In genomic region chr2:27377618-27378095, GRCh38 we compare ENCODE assay signal across 16 cellular contexts. TPM values are rescaled to one million over a fixed set of nuclear protein-coding genes. Genes with fewer than 3 reads are reported as not detected.
A peak's percentile ranks its signal among the peaks of the same experiment; 100 is the strongest.
DNase-seq lines count a peak whose midpoint lies in the region; ATAC-seq, FAIRE-seq and TF ChIP-seq lines count a peak whose summit lies in the region.
"Had no signal": no experiment of that assay in that cellular context is flagged by ENCODE, and none has a peak within 500 bp of the region (broad histone marks: within the 10 kb centered on the region; RNA-seq: fewer than 3 reads in every experiment).

No MANE protein-coding gene starts in this region.

- WGBS in mammary epithelial cell (ENCODE audit: low coverage, missing lambda C conversion rate) = 87% methylated on average over 18 of the region's 18 CpGs
- whole genome bisulfite sequencing in GM23248 (ENCODE audit: low coverage in 1 of 2, low lambda C conversion rate in 2 of 2, missing lambda C conversion rate in 2 of 2), 2 experiments = 91 to 94% methylated on average over 18 of the region's 18 CpGs
- 94% methylated on average over 18 of the region's 18 CpGs for WGBS in GM12878 (ENCODE audit: insufficient coverage, insufficient replicate concordance, low lambda C conversion rate, missing lambda C conversion rate)

- no peaks in the 10 kb centered on the region for H3K9me3 ChIP-seq in mammary epithelial cell (replicated peaks; ENCODE audit: insufficient read depth, low read length)
- H3K9me3 ChIP-seq in GM23248 (ENCODE audit: low read depth) = no peaks in the 10 kb centered on the region
- H3K9me3 ChIP-seq in GM12878 (replicated peaks; ENCODE audit: control insufficient read depth, insufficient read depth, low read length) = no peaks in the 10 kb centered on the region
- H3K9me3 ChIP-seq: gastroesophageal sphincter, upper lobe of right lung had no signal

- POLR2A ChIA-PET in MCF 10A (lab: Yijun Ruan, JAX) (interaction anchor here (0.7 to 5.6 kb wide), 3 partner anchors 7 to 56 kb away, joined by 3 to 114 read pairs (median 52); partner anchors contain the start of genes EIF2B4, MPV17 and SNX17), GM12878 (lab: Charles Lee) (no interaction called here)

- TF ChIP-seq CTCF in MCF 10A (IDR thresholded peaks at IDR 0.05; ENCODE audit: unreplicated experiment) = no peak
- TF ChIP-seq CTCF in mammary epithelial cell (conservative IDR thresholded peaks at IDR 0.05 in 1 of 2, IDR thresholded peaks at IDR 0.05 in 1 of 2; ENCODE audit: extremely low read depth in 1 of 2, insufficient read depth in 1 of 2, low read depth in 1 of 2, low read length in 2 of 2) = no peak
- TF ChIP-seq CTCF in GM12878 (IDR thresholded peaks at IDR 0.05 in 2 of 3, conservative IDR thresholded peaks at IDR 0.05 in 1 of 3; ENCODE audit: control insufficient read depth in 2 of 3, extremely low read depth in 1 of 3, insufficient read depth in 1 of 3, low read depth in 3 of 3, low read length in 3 of 3) = no peak

- SMC1A ChIA-PET in GM12878 (lab: Charles Lee; ENCODE audit: uncharacterized antibody, unreplicated experiment) = no interaction called here

- RAD21 ChIA-PET in GM12878 (lab: Charles Lee; ENCODE audit: unreplicated experiment) = no interaction called here

- no peaks in the 10 kb centered on the region for H3K9me2 ChIP-seq in GM23248 (ENCODE audit: insufficient read depth)

- peaks cover 27% of the 10 kb centered on the region for H3F3A ChIP-seq in GM23248 (ENCODE audit: insufficient read depth)

- BruUV-seq in MCF 10A (replicated peaks; lab: Mats Ljungman, UMichigan) (no TSS peak), mammary epithelial cell (replicated peaks; lab: Mats Ljungman, UMichigan) (no TSS peak), GM12878 (replicated peaks; lab: Mats Ljungman, UMichigan) (no TSS peak)

- H4K20me1 ChIP-seq in mammary epithelial cell (ENCODE audit: insufficient read depth, low read length) (no peaks in the 10 kb centered on the region), GM23248 (ENCODE audit: insufficient read depth) (no peaks in the 10 kb centered on the region), GM12878 (ENCODE audit: control insufficient read depth, insufficient read depth) (no peaks in the 10 kb centered on the region; the same call in 1 of the 2 replicates)

- CTCF ChIA-PET in MCF 10A (lab: Yijun Ruan, JAX) (interaction anchor here (0.6 to 2.9 kb wide), 2 partner anchors 56 to 365 kb away, joined by 3 to 14 read pairs; partner anchors contain the start of gene MPV17), mammary epithelial cell (lab: Charles Lee; ENCODE audit: low non-redundant PET) (no interaction called here), GM12878 (lab: Yijun Ruan, JAX) (interaction anchor here (0.8 kb wide), 1 partner anchor 85 kb away, joined by 3 read pairs; no protein-coding TSS in a partner anchor)

- in situ Hi-C loops in mammary epithelial cell (cut with MboI; ENCODE audit: low sequenced_read_pairs in 2 of 2) (no loop called here), GM23248 (cut with MboI) (no loop called here), GM12878 (cut with MboI) (no loop called here)

- no peak for TF ChIP-seq EP300 in GM12878 (IDR thresholded peaks at IDR 0.05; ENCODE audit: borderline replicate concordance in 1 of 2, control insufficient read depth in 1 of 2, low read depth in 2 of 2, low read length in 2 of 2)

- H3K79me2 ChIP-seq in mammary epithelial cell (ENCODE audit: insufficient read depth, low read length) (peaks cover 46% of the 10 kb centered on the region), GM23248 (ENCODE audit: insufficient read depth) (peaks cover 65% of the 10 kb centered on the region), GM12878 (ENCODE audit: control insufficient read depth, insufficient read depth, low read length) (peaks cover 20% of the 10 kb centered on the region)

- H3K4me1 ChIP-seq in mammary epithelial cell (ENCODE audit: insufficient read depth, low read length) (peaks cover 24% of the 10 kb centered on the region), GM23248 (ENCODE audit: insufficient read depth) (peaks cover 8% of the 10 kb centered on the region), GM12878 (ENCODE audit: control insufficient read depth, insufficient read depth, low read length) (peaks cover 9% of the 10 kb centered on the region; the same call in 1 of the 2 replicates)

- H3K27ac Mint-ChIP-seq in MCF 10A (ENCODE audit: low read depth, unreplicated experiment) = peak overlapping the region; percentile 63
- H3K27ac Mint-ChIP-seq in stimulated activated memory B cell treated with anti-CD40 and anti-IgM and Interleukin-4, amounts not matched to agents 10 μg/mL and 1 μg/mL and 100 μg/mL, for 72 hours = peak overlapping the region; percentile 38
- H3K27ac Mint-ChIP-seq: activated CD8-positive, alpha-beta memory T cell treated with anti-CD3 and anti-CD28 coated beads, Interleukin-2, amount 10 ng/mL, durations not matched to agents 7 days and 5 days; memory B cell had no signal

- no peak for TF ChIP-seq RAD21 in GM12878 (IDR thresholded peaks at IDR 0.05; ENCODE audit: insufficient read depth, low read depth, low read length)

- H3K36me3 ChIP-seq in mammary epithelial cell (ENCODE audit: insufficient read depth, low read length) (peaks cover 34% of the 10 kb centered on the region), GM23248 (ENCODE audit: low read depth) (peaks cover 17% of the 10 kb centered on the region), GM12878 (ENCODE audit: control insufficient read depth in 2 of 2, insufficient read depth in 2 of 2, low read length in 1 of 2) (peaks cover 32 to 41% of the 10 kb centered on the region in 2 experiments)

- DNase-seq in MCF 10A (ENCODE audit: unreplicated experiment) (no peak), mammary epithelial cell (no peak), GM23248 (no peak), GM12878 (ENCODE audit: low read depth, low spot score) (no peak)
- DNase-seq: activated CD8-positive, alpha-beta memory T cell treated with anti-CD3 and anti-CD28 coated beads, Interleukin-2, amount 10 ng/mL, durations not matched to agents 7 days and 5 days; activated naive CD4-positive, alpha-beta T cell treated with anti-CD3 and anti-CD28 coated beads, Interleukin-2, amount 50 U/mL, for 16 hours; NCI-H1105; NCI-H446 treated with DMSO at 0.1 percent for 48 hours had no signal

- no peaks in the 10 kb centered on the region for H3K27me3 Mint-ChIP-seq in MCF 10A (ENCODE audit: insufficient read depth, unreplicated experiment)
- H3K27me3 Mint-ChIP-seq in stimulated activated memory B cell treated with anti-CD40 and anti-IgM and Interleukin-4, amounts not matched to agents 10 μg/mL and 1 μg/mL and 100 μg/mL, for 72 hours = no peaks in the 10 kb centered on the region
- H3K27me3 Mint-ChIP-seq: activated CD8-positive, alpha-beta memory T cell treated with anti-CD3 and anti-CD28 coated beads, Interleukin-2, amount 10 ng/mL, durations not matched to agents 7 days and 5 days; memory B cell had no signal

- H3K27ac ChIP-seq in mammary epithelial cell (ENCODE audit: insufficient read depth, low read depth, low read length) (no peak overlapping the region), GM23248 (0 out of 2 replicates have a peak overlapping the region, but pooled peaks have one; percentile 4), GM12878 (ENCODE audit: control insufficient read depth, insufficient read depth) (no peak overlapping the region)
- H3K27ac ChIP-seq: upper lobe of right lung had no signal

- intact Hi-C loops in MCF 10A (cut with micrococcal nuclease) (no loop called here), mammary epithelial cell (cut with micrococcal nuclease) (no loop called here), GM12878 (cut with micrococcal nuclease; ENCODE audit: unreplicated experiment) (no loop called here)

- FAIRE-seq in GM12878 (lab: Jason Lieb, UNC) = no peak

- H3K9me3 Mint-ChIP-seq in MCF 10A (ENCODE audit: unreplicated experiment) = no peaks in the 10 kb centered on the region
- no peaks in the 10 kb centered on the region for H3K9me3 Mint-ChIP-seq in stimulated activated memory B cell treated with anti-CD40 and anti-IgM and Interleukin-4, amounts not matched to agents 10 μg/mL and 1 μg/mL and 100 μg/mL, for 72 hours
- H3K9me3 Mint-ChIP-seq: memory B cell had no signal

- H3K9ac ChIP-seq in mammary epithelial cell (ENCODE audit: insufficient read depth, low read length) (no peak overlapping the region), GM23248 (no peak overlapping the region), GM12878 (ENCODE audit: control insufficient read depth, insufficient read depth, low read length) (no peak overlapping the region)

- H3K4me3 Mint-ChIP-seq in MCF 10A (ENCODE audit: unreplicated experiment) = no peak overlapping the region
- no peak overlapping the region for H3K4me3 Mint-ChIP-seq in stimulated activated memory B cell treated with anti-CD40 and anti-IgM and Interleukin-4, amounts not matched to agents 10 μg/mL and 1 μg/mL and 100 μg/mL, for 72 hours
- H3K4me3 Mint-ChIP-seq: activated CD8-positive, alpha-beta memory T cell treated with anti-CD3 and anti-CD28 coated beads, Interleukin-2, amount 10 ng/mL, durations not matched to agents 7 days and 5 days; memory B cell had no signal

- no peaks in the 10 kb centered on the region for H3K27me3 ChIP-seq in mammary epithelial cell (ENCODE audit: insufficient read depth, low read length)
- H3K27me3 ChIP-seq in GM23248 (replicated peaks; ENCODE audit: insufficient read depth) = no peaks in the 10 kb centered on the region
- H3K27me3 ChIP-seq in GM12878 (replicated peaks in 1 of 2; ENCODE audit: control insufficient read depth in 2 of 2, insufficient read depth in 2 of 2, low read length in 1 of 2) = no peaks in the 10 kb centered on the region
- H3K27me3 ChIP-seq: gastroesophageal sphincter, upper lobe of right lung had no signal

- peaks cover 84% of the 10 kb centered on the region for H3K36me3 Mint-ChIP-seq in MCF 10A (ENCODE audit: insufficient read depth, unreplicated experiment)
- peaks cover 64% of the 10 kb centered on the region for H3K36me3 Mint-ChIP-seq in stimulated activated memory B cell treated with anti-CD40 and anti-IgM and Interleukin-4, amounts not matched to agents 10 μg/mL and 1 μg/mL and 100 μg/mL, for 72 hours

- no peak for ATAC-seq in GM12878
- no peak for ATAC-seq in stimulated activated memory B cell treated with anti-CD40 and anti-IgM and Interleukin-4, amounts not matched to agents 10 μg/mL and 1 μg/mL and 100 μg/mL, for 72 hours
- ATAC-seq in GM19035 (IDR thresholded peaks at IDR 0.05; ENCODE audit: unreplicated experiment) = no peak
- ATAC-seq in GM18861 (IDR thresholded peaks at IDR 0.05; ENCODE audit: unreplicated experiment) = no peak
- no peak for ATAC-seq in HG03159 (IDR thresholded peaks at IDR 0.05; ENCODE audit: unreplicated experiment)
- ATAC-seq: activated CD8-positive, alpha-beta memory T cell treated with anti-CD3 and anti-CD28 coated beads, Interleukin-2, amount 10 ng/mL, durations not matched to agents 7 days and 5 days; gastroesophageal sphincter; upper lobe of right lung had no signal

- dilution Hi-C loops in mammary epithelial cell (cut with HindIII; ENCODE audit: low sequenced_read_pairs) = no loop called here

- peaks cover 18% of the 10 kb centered on the region for H3K4me1 Mint-ChIP-seq in MCF 10A (ENCODE audit: insufficient read depth, unreplicated experiment)
- peaks cover 44% of the 10 kb centered on the region for H3K4me1 Mint-ChIP-seq in stimulated activated memory B cell treated with anti-CD40 and anti-IgM and Interleukin-4, amounts not matched to agents 10 μg/mL and 1 μg/mL and 100 μg/mL, for 72 hours

- no peak overlapping the region for H3K4me3 ChIP-seq in mammary epithelial cell (replicated peaks in 1 of 3; ENCODE audit: insufficient read depth in 1 of 3, low read depth in 2 of 3, low read length in 3 of 3)
- H3K4me3 ChIP-seq in GM23248 = no peak overlapping the region
- no peak overlapping the region for H3K4me3 ChIP-seq in GM12878
- H3K4me3 ChIP-seq: gastroesophageal sphincter, SK-N-MC, upper lobe of right lung had no signal

- H3K4me2 ChIP-seq in mammary epithelial cell (ENCODE audit: insufficient read depth, low read depth, low read length) (no peak overlapping the region), GM23248 (ENCODE audit: unreplicated experiment) (no peak overlapping the region), GM12878 (ENCODE audit: control insufficient read depth, insufficient read depth) (no peak overlapping the region)

- TF ChIP-seq POLR2A in GM12878 (IDR thresholded peaks at IDR 0.05; ENCODE audit: low read depth, low read length) = peak; percentile 15; the same call in 1 of the 2 replicates

- H2AFZ ChIP-seq in mammary epithelial cell (ENCODE audit: low read depth, low read length) = no peak overlapping the region
- H2AFZ ChIP-seq in GM23248 = no peak overlapping the region
- H2AFZ ChIP-seq in GM12878 (ENCODE audit: control insufficient read depth, low read depth, low read length) = no peak overlapping the region

RNA-seq across cellular contexts. Expression of gene ZNF513, which starts 2.9 kb away (rescaled TPM):
- 14.8 and 16.2 TPM in 2 replicates for total RNA-seq in MCF 10A (2022)
- total RNA-seq in mammary epithelial cell = 10 to 100 TPM; 10.2 to 14.9 TPM
- polyA plus RNA-seq in mammary epithelial cell = 8.4 TPM
- 19.8 TPM for polyA minus RNA-seq in mammary epithelial cell
- 6.7 and 9.5 TPM in 2 replicates for total RNA-seq in GM23248 (2014; rRNA removed; shearing (Covaris generic))
- polyA plus RNA-seq in GM23248 (2016; fragmentation: Nextera tagmentation; extraction: Ambion mirVana) = 6.0 and 6.6 TPM in 2 replicates
- 6.1 and 8.9 TPM in 2 replicates for total RNA-seq in GM12878 (2013; cell fraction: nucleolus; rRNA removed)
- 8.3 and 9.3 TPM in 2 replicates for total RNA-seq in GM12878 (2014; rRNA removed)
- 6.4 and 7.8 TPM in 2 replicates for total RNA-seq in GM12878 (2014; rRNA removed; fragmentation: Illumina TruSeq; extraction: Trizol)
- total RNA-seq in GM12878 (2021) = 12.6 and 13.3 TPM in 2 replicates
- 4.1 TPM for polyA plus RNA-seq in GM12878 (2011; ENCODE audit: low read depth)
- 3.8 and 6.8 TPM in 2 replicates for polyA plus RNA-seq in GM12878 (2011; rRNA removed)
- polyA plus RNA-seq in GM12878 (2011; cell fraction: cytosol; rRNA removed) = 10.8 and 19.0 TPM in 2 replicates
- polyA plus RNA-seq in GM12878 (2011; cell fraction: nucleus; rRNA removed) = 36.5 and 39.8 TPM in 2 replicates
- polyA plus RNA-seq in GM12878 (2012) = 8.3 and 11.2 TPM in 2 replicates
- polyA plus RNA-seq in GM12878 (2014; fragmentation: Illumina TruSeq; extraction: Trizol) = 1.3 and 4.3 TPM in 2 replicates
- under 1 TPM; 0.06 to 0.18 TPM for polyA plus RNA-seq in GM12878 (2014; fragmentation: Nextera tagmentation; extraction: Ambion mirVana)
- polyA plus RNA-seq in GM12878 (2014; rRNA removed) = 16.4 and 17.0 TPM in 2 replicates
- 1 to 10 TPM; 3.5 TPM for polyA plus RNA-seq in GM12878 (2016; fragmentation: Nextera tagmentation; extraction: Ambion mirVana)
- 3.1 and 6.0 TPM in 2 replicates for polyA minus RNA-seq in GM12878 (2011; rRNA and poly(A)+ RNA removed)
- 2.2 and 2.5 TPM in 2 replicates for polyA minus RNA-seq in GM12878 (2011; cell fraction: cytosol; rRNA and poly(A)+ RNA removed)
- 4.7 and 9.3 TPM in 2 replicates for polyA minus RNA-seq in GM12878 (2011; cell fraction: nucleus; rRNA and poly(A)+ RNA removed)

RNA-seq across cellular contexts. Expression of gene SNX17, which starts 7.2 kb away (rescaled TPM):
- 101 and 125 TPM in 2 replicates for total RNA-seq in MCF 10A (2022)
- 10 to 100 TPM; 86.0 to 87.5 TPM for total RNA-seq in mammary epithelial cell
- polyA plus RNA-seq in mammary epithelial cell = 96.5 TPM
- 123 TPM for polyA minus RNA-seq in mammary epithelial cell
- 163 and 193 TPM in 2 replicates for total RNA-seq in GM23248 (2014; rRNA removed; shearing (Covaris generic))
- polyA plus RNA-seq in GM23248 (2016; fragmentation: Nextera tagmentation; extraction: Ambion mirVana) = 173 and 183 TPM in 2 replicates
- total RNA-seq in GM12878 (2013; cell fraction: nucleolus; rRNA removed) = 88.2 and 96.9 TPM in 2 replicates
- total RNA-seq in GM12878 (2014; rRNA removed) = 113 and 114 TPM in 2 replicates
- 56.0 and 58.4 TPM in 2 replicates for total RNA-seq in GM12878 (2014; rRNA removed; fragmentation: Illumina TruSeq; extraction: Trizol)
- 101 and 107 TPM in 2 replicates for total RNA-seq in GM12878 (2021)
- 42.8 TPM for polyA plus RNA-seq in GM12878 (2011; ENCODE audit: low read depth)
- polyA plus RNA-seq in GM12878 (2011; rRNA removed) = 61.5 and 72.9 TPM in 2 replicates
- 103 and 110 TPM in 2 replicates for polyA plus RNA-seq in GM12878 (2011; cell fraction: cytosol; rRNA removed)
- polyA plus RNA-seq in GM12878 (2011; cell fraction: nucleus; rRNA removed) = 129 and 141 TPM in 2 replicates
- polyA plus RNA-seq in GM12878 (2012) = 71.3 and 75.3 TPM in 2 replicates
- 52.5 and 62.1 TPM in 2 replicates for polyA plus RNA-seq in GM12878 (2014; fragmentation: Illumina TruSeq; extraction: Trizol)
- polyA plus RNA-seq in GM12878 (2014; fragmentation: Nextera tagmentation; extraction: Ambion mirVana) = 10 to 100 TPM in 1 of 2 experiments, 1 to 10 TPM in 1; 6.5 to 18.9 TPM
- 95.9 and 96.3 TPM in 2 replicates for polyA plus RNA-seq in GM12878 (2014; rRNA removed)
- polyA plus RNA-seq in GM12878 (2016; fragmentation: Nextera tagmentation; extraction: Ambion mirVana) = 100 to 1,000 TPM; 114 to 116 TPM
- polyA minus RNA-seq in GM12878 (2011; rRNA and poly(A)+ RNA removed) = 78.3 and 96.7 TPM in 2 replicates
- polyA minus RNA-seq in GM12878 (2011; cell fraction: cytosol; rRNA and poly(A)+ RNA removed) = 31.0 and 31.9 TPM in 2 replicates
- polyA minus RNA-seq in GM12878 (2011; cell fraction: nucleus; rRNA and poly(A)+ RNA removed) = 57.7 and 94.0 TPM in 2 replicates

RNA-seq across cellular contexts. Expression of gene EIF2B4, which starts 7.5 kb away (rescaled TPM):
- total RNA-seq in MCF 10A (2022) (42.7 and 50.1 TPM in 2 replicates), mammary epithelial cell (10 to 100 TPM; 19.8 to 42.3 TPM), GM12878 (2014; rRNA removed) (23.3 and 24.4 TPM in 2 replicates), GM12878 (2014; rRNA removed; fragmentation: Illumina TruSeq; extraction: Trizol) (16.5 and 17.0 TPM in 2 replicates), GM12878 (2021) (27.6 and 28.4 TPM in 2 replicates)
- polyA plus RNA-seq in mammary epithelial cell (37.5 TPM), GM23248 (2016; fragmentation: Nextera tagmentation; extraction: Ambion mirVana) (50.1 and 55.2 TPM in 2 replicates), GM12878 (2011; rRNA removed) (20.9 and 30.4 TPM in 2 replicates), GM12878 (2014; fragmentation: Illumina TruSeq; extraction: Trizol) (16.0 and 27.2 TPM in 2 replicates), GM12878 (2014; fragmentation: Nextera tagmentation; extraction: Ambion mirVana) (10 to 100 TPM; 13.4 to 27.8 TPM), GM12878 (2014; rRNA removed) (23.0 and 30.9 TPM in 2 replicates), GM12878 (2016; fragmentation: Nextera tagmentation; extraction: Ambion mirVana) (10 to 100 TPM; 53.4 to 53.9 TPM)
- polyA minus RNA-seq in mammary epithelial cell = 41.0 TPM
- 26.6 and 29.2 TPM in 2 replicates for total RNA-seq in GM23248 (2014; rRNA removed; shearing (Covaris generic))
- total RNA-seq in GM12878 (2013; cell fraction: nucleolus; rRNA removed) = 30.4 and 30.8 TPM in 2 replicates
- polyA plus RNA-seq in GM12878 (2011; ENCODE audit: low read depth) = 15.5 TPM
- 32.3 and 32.4 TPM in 2 replicates for polyA plus RNA-seq in GM12878 (2011; cell fraction: cytosol; rRNA removed)
- 58.7 and 63.5 TPM in 2 replicates for polyA plus RNA-seq in GM12878 (2011; cell fraction: nucleus; rRNA removed)
- polyA plus RNA-seq in GM12878 (2012) = 25.4 and 29.3 TPM in 2 replicates
- polyA minus RNA-seq in GM12878 (2011; rRNA and poly(A)+ RNA removed) = 37.3 and 45.9 TPM in 2 replicates
- polyA minus RNA-seq in GM12878 (2011; cell fraction: cytosol; rRNA and poly(A)+ RNA removed) = 5.6 and 8.4 TPM in 2 replicates
- polyA minus RNA-seq in GM12878 (2011; cell fraction: nucleus; rRNA and poly(A)+ RNA removed) = 14.5 and 23.4 TPM in 2 replicates

RNA-seq across cellular contexts. Expression of gene GTF3C2, which starts 21.1 kb away (rescaled TPM):
- total RNA-seq in MCF 10A (2022) = 47.5 and 47.8 TPM in 2 replicates
- 10 to 100 TPM; 26.7 to 55.5 TPM for total RNA-seq in mammary epithelial cell
- polyA plus RNA-seq in mammary epithelial cell = 49.5 TPM
- polyA minus RNA-seq in mammary epithelial cell = 56.9 TPM
- total RNA-seq in GM23248 (2014; rRNA removed; shearing (Covaris generic)) = 22.6 and 43.1 TPM in 2 replicates
- 23.8 and 26.4 TPM in 2 replicates for polyA plus RNA-seq in GM23248 (2016; fragmentation: Nextera tagmentation; extraction: Ambion mirVana)
- total RNA-seq in GM12878 (2013; cell fraction: nucleolus; rRNA removed) = 95.9 and 119 TPM in 2 replicates
- total RNA-seq in GM12878 (2014; rRNA removed) = 75.7 and 79.5 TPM in 2 replicates
- 62.4 and 65.4 TPM in 2 replicates for total RNA-seq in GM12878 (2014; rRNA removed; fragmentation: Illumina TruSeq; extraction: Trizol)
- 91.7 and 95.2 TPM in 2 replicates for total RNA-seq in GM12878 (2021)
- 34.8 TPM for polyA plus RNA-seq in GM12878 (2011; ENCODE audit: low read depth)
- polyA plus RNA-seq in GM12878 (2011; rRNA removed) = 86.0 and 105 TPM in 2 replicates
- 81.6 and 97.8 TPM in 2 replicates for polyA plus RNA-seq in GM12878 (2011; cell fraction: cytosol; rRNA removed)
- polyA plus RNA-seq in GM12878 (2011; cell fraction: nucleus; rRNA removed) = 129 and 141 TPM in 2 replicates
- 58.4 and 67.2 TPM in 2 replicates for polyA plus RNA-seq in GM12878 (2012)
- polyA plus RNA-seq in GM12878 (2014; fragmentation: Illumina TruSeq; extraction: Trizol) = 80.9 and 85.8 TPM in 2 replicates
- polyA plus RNA-seq in GM12878 (2014; fragmentation: Nextera tagmentation; extraction: Ambion mirVana) = 10 to 100 TPM; 45.9 to 59.0 TPM
- 64.3 and 69.3 TPM in 2 replicates for polyA plus RNA-seq in GM12878 (2014; rRNA removed)
- 10 to 100 TPM; 84.9 to 98.7 TPM for polyA plus RNA-seq in GM12878 (2016; fragmentation: Nextera tagmentation; extraction: Ambion mirVana)
- 69.6 and 92.2 TPM in 2 replicates for polyA minus RNA-seq in GM12878 (2011; rRNA and poly(A)+ RNA removed)
- polyA minus RNA-seq in GM12878 (2011; cell fraction: cytosol; rRNA and poly(A)+ RNA removed) = 28.4 and 31.3 TPM in 2 replicates
- polyA minus RNA-seq in GM12878 (2011; cell fraction: nucleus; rRNA and poly(A)+ RNA removed) = 38.9 and 52.0 TPM in 2 replicates

RNA-seq across cellular contexts. Expression of gene PPM1G, which starts 31.7 kb away (rescaled TPM):
- 85.7 and 123 TPM in 2 replicates for total RNA-seq in MCF 10A (2022)
- total RNA-seq in mammary epithelial cell = 100 to 1,000 TPM in 1 of 2 donors, 10 to 100 TPM in 1; 58.8 to 113 TPM
- 104 TPM for polyA plus RNA-seq in mammary epithelial cell
- polyA minus RNA-seq in mammary epithelial cell = 138 TPM
- 75.1 and 81.5 TPM in 2 replicates for total RNA-seq in GM23248 (2014; rRNA removed; shearing (Covaris generic))
- polyA plus RNA-seq in GM23248 (2016; fragmentation: Nextera tagmentation; extraction: Ambion mirVana) = 72.4 and 72.7 TPM in 2 replicates
- total RNA-seq in GM12878 (2013; cell fraction: nucleolus; rRNA removed) = 24.1 and 24.8 TPM in 2 replicates
- 110 and 112 TPM in 2 replicates for total RNA-seq in GM12878 (2014; rRNA removed)
- 129 and 134 TPM in 2 replicates for total RNA-seq in GM12878 (2014; rRNA removed; fragmentation: Illumina TruSeq; extraction: Trizol)
- total RNA-seq in GM12878 (2021) = 129 and 130 TPM in 2 replicates
- 46.9 TPM for polyA plus RNA-seq in GM12878 (2011; ENCODE audit: low read depth)
- 47.0 and 68.8 TPM in 2 replicates for polyA plus RNA-seq in GM12878 (2011; rRNA removed)
- 65.3 and 70.8 TPM in 2 replicates for polyA plus RNA-seq in GM12878 (2011; cell fraction: cytosol; rRNA removed)
- 51.9 and 62.2 TPM in 2 replicates for polyA plus RNA-seq in GM12878 (2011; cell fraction: nucleus; rRNA removed)
- 82.2 and 82.9 TPM in 2 replicates for polyA plus RNA-seq in GM12878 (2012)
- 163 and 171 TPM in 2 replicates for polyA plus RNA-seq in GM12878 (2014; fragmentation: Illumina TruSeq; extraction: Trizol)
- polyA plus RNA-seq in GM12878 (2014; fragmentation: Nextera tagmentation; extraction: Ambion mirVana) = 10 to 100 TPM; 78.5 to 81.1 TPM
- polyA plus RNA-seq in GM12878 (2014; rRNA removed) = 106 and 108 TPM in 2 replicates
- 100 to 1,000 TPM; 154 to 159 TPM for polyA plus RNA-seq in GM12878 (2016; fragmentation: Nextera tagmentation; extraction: Ambion mirVana)
- polyA minus RNA-seq in GM12878 (2011; rRNA and poly(A)+ RNA removed) = 74.2 and 87.8 TPM in 2 replicates
- 33.8 and 42.7 TPM in 2 replicates for polyA minus RNA-seq in GM12878 (2011; cell fraction: cytosol; rRNA and poly(A)+ RNA removed)
- polyA minus RNA-seq in GM12878 (2011; cell fraction: nucleus; rRNA and poly(A)+ RNA removed) = 9.9 and 16.8 TPM in 2 replicates
